In genomic region chr6:5566718-5567117, GRCh38 we compare ENCODE assay signal across 18 cellular contexts.
DNase-seq lines count a peak whose midpoint lies in the region; ATAC-seq and TF ChIP-seq lines count a peak whose summit lies in the region.
"Had no signal": no experiment of that assay in that cellular context is flagged by ENCODE, and none has a peak within 500 bp of the region (broad histone marks: within the 10 kb centered on the region; RNA-seq: fewer than 3 reads in every experiment).

No MANE protein-coding gene starts in this region.

- no peak overlapping the region for H3K4me3 Mint-ChIP-seq in activated T-helper 17 cell treated with anti-CD3 and anti-CD28 coated beads, Interleukin-2, amount 50 U/mL, for 72 hours
- H3K4me3 Mint-ChIP-seq in Calu3 (ENCODE audit: low read depth, unreplicated experiment) = no peak overlapping the region
- no peak overlapping the region for H3K4me3 Mint-ChIP-seq in activated CD4-positive, alpha-beta T cell treated with anti-CD3 and anti-CD28 coated beads, Interleukin-2, amount 10 ng/mL, durations not matched to agents 24 days and 14 days
- H3K4me3 Mint-ChIP-seq: activated CD4-positive, alpha-beta memory T cell treated with anti-CD3 and anti-CD28 coated beads for 36 hours; natural killer cell treated with Interleukin-12 subunit alpha and Interleukin-12 subunit beta and Interleukin-15 and Interleukin-18, amount 100 ng/mL, for 72 hours had no signal

- no peak for DNase-seq in Calu3
- no peak for DNase-seq in activated CD4-positive, alpha-beta T cell treated with anti-CD3 and anti-CD28 coated beads, Interleukin-2, amount 10 ng/mL, durations not matched to agents 24 days and 14 days
- no peak for DNase-seq in hepatic stellate cell (ENCODE audit: low spot score)
- DNase-seq in head of caudate nucleus = no peak
- DNase-seq: activated CD4-positive, alpha-beta memory T cell treated with anti-CD3 and anti-CD28 coated beads for 36 hours; aorta; BE2C; DMS 273 treated with DMSO at 0.1 percent for 48 hours; mammary epithelial cell; NCI-H1092 treated with DMSO at 0.1 percent for 48 hours; NCI-H345; psoas muscle had no signal

- TF ChIP-seq CTCF in Calu3 (IDR thresholded peaks at IDR 0.05; ENCODE audit: unreplicated experiment) = no peak

- H3K27ac Mint-ChIP-seq in activated T-helper 17 cell treated with anti-CD3 and anti-CD28 coated beads, Interleukin-2, amount 50 U/mL, for 72 hours = no peak overlapping the region
- no peak overlapping the region for H3K27ac Mint-ChIP-seq in Calu3 (ENCODE audit: unreplicated experiment)
- H3K27ac Mint-ChIP-seq in activated CD4-positive, alpha-beta T cell treated with anti-CD3 and anti-CD28 coated beads, Interleukin-2, amount 10 ng/mL, durations not matched to agents 24 days and 14 days = no peak overlapping the region
- H3K27ac Mint-ChIP-seq: activated CD4-positive, alpha-beta memory T cell treated with anti-CD3 and anti-CD28 coated beads for 36 hours; natural killer cell treated with Interleukin-12 subunit alpha and Interleukin-12 subunit beta and Interleukin-15 and Interleukin-18, amount 100 ng/mL, for 72 hours had no signal

- no peaks in the 10 kb centered on the region for H3K27me3 Mint-ChIP-seq in activated T-helper 17 cell treated with anti-CD3 and anti-CD28 coated beads, Interleukin-2, amount 50 U/mL, for 72 hours
- no peaks in the 10 kb centered on the region for H3K27me3 Mint-ChIP-seq in Calu3 (ENCODE audit: unreplicated experiment)
- H3K27me3 Mint-ChIP-seq in activated CD4-positive, alpha-beta T cell treated with anti-CD3 and anti-CD28 coated beads, Interleukin-2, amount 10 ng/mL, durations not matched to agents 24 days and 14 days = no peaks in the 10 kb centered on the region
- H3K27me3 Mint-ChIP-seq: activated CD4-positive, alpha-beta memory T cell treated with anti-CD3 and anti-CD28 coated beads for 36 hours had no signal

- no TSS peak for BruUV-seq in Calu3 (replicated peaks; lab: Mats Ljungman, UMichigan)

- CTCF ChIA-PET in Calu3 (lab: Charles Lee) = interaction anchor here (0.6 kb wide), 1 partner anchor 207 kb away, joined by 6 read pairs; no protein-coding TSS in a partner anchor

- H3K4me1 Mint-ChIP-seq in activated T-helper 17 cell treated with anti-CD3 and anti-CD28 coated beads, Interleukin-2, amount 50 U/mL, for 72 hours = peaks cover 19% of the 10 kb centered on the region
- H3K4me1 Mint-ChIP-seq in Calu3 (ENCODE audit: low read depth, unreplicated experiment) = no peaks in the 10 kb centered on the region
- peaks cover 12% of the 10 kb centered on the region for H3K4me1 Mint-ChIP-seq in activated CD4-positive, alpha-beta T cell treated with anti-CD3 and anti-CD28 coated beads, Interleukin-2, amount 10 ng/mL, durations not matched to agents 24 days and 14 days

- H3K36me3 Mint-ChIP-seq in activated T-helper 17 cell treated with anti-CD3 and anti-CD28 coated beads, Interleukin-2, amount 50 U/mL, for 72 hours (ENCODE audit: low read depth) = no peaks in the 10 kb centered on the region
- no peaks in the 10 kb centered on the region for H3K36me3 Mint-ChIP-seq in Calu3 (ENCODE audit: insufficient read depth, unreplicated experiment)
- H3K36me3 Mint-ChIP-seq in activated CD4-positive, alpha-beta T cell treated with anti-CD3 and anti-CD28 coated beads, Interleukin-2, amount 10 ng/mL, durations not matched to agents 24 days and 14 days (ENCODE audit: low read depth) = peaks cover 3% of the 10 kb centered on the region

- H3K9me3 Mint-ChIP-seq in activated T-helper 17 cell treated with anti-CD3 and anti-CD28 coated beads, Interleukin-2, amount 50 U/mL, for 72 hours = no peaks in the 10 kb centered on the region
- H3K9me3 Mint-ChIP-seq in Calu3 (ENCODE audit: low read depth, unreplicated experiment) = no peaks in the 10 kb centered on the region
- peaks cover 4% of the 10 kb centered on the region for H3K9me3 Mint-ChIP-seq in activated CD4-positive, alpha-beta T cell treated with anti-CD3 and anti-CD28 coated beads, Interleukin-2, amount 10 ng/mL, durations not matched to agents 24 days and 14 days

- ATAC-seq in GM18858 (IDR thresholded peaks at IDR 0.05; ENCODE audit: unreplicated experiment) = peak; percentile 58
- ATAC-seq in GM21390 (IDR thresholded peaks at IDR 0.05; ENCODE audit: unreplicated experiment) = peak; percentile 60
- peak; percentile 50 for ATAC-seq in HG02938 (IDR thresholded peaks at IDR 0.05; ENCODE audit: unreplicated experiment)
- peak; percentile 48 for ATAC-seq in activated T-helper 17 cell treated with anti-CD3 and anti-CD28 coated beads, Interleukin-2, amount 50 U/mL, for 72 hours (replicated peaks)
- ATAC-seq: gastroesophageal sphincter; natural killer cell treated with Interleukin-12 subunit alpha and Interleukin-12 subunit beta and Interleukin-15 and Interleukin-18, amount 100 ng/mL, for 72 hours; psoas muscle had no signal

- intact Hi-C loops in Calu3 (cut with micrococcal nuclease; ENCODE audit: unreplicated experiment) (no loop called here), head of caudate nucleus (cut with DNase I) (no loop called here)
- intact Hi-C loops in activated CD4-positive, alpha-beta T cell treated with anti-CD3 and anti-CD28 coated beads, Interleukin-2, amount 10 ng/mL, durations not matched to agents 24 days and 14 days (cut with micrococcal nuclease) = no loop called here
